ENCODE assay signal across 2 cellular contexts in the genomic region with DNA sequence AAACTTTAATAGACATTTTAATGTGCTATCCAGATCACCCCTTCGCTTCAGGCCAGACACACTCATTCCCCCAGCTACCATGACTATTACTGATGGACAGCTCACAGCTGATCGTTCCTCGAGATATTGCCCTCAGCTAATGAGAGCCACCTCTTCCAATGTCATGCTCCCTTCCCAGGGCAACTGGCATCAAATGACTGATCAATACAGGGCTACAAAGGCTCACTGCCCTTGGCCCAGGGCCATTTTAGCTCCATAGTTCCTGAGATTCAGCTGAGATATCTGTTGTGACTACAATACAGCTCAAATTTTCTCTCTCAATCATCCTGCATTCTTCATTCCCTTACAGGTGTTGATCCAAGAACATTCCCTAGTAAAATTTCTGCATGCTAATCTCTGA.
TF ChIP-seq lines count a peak whose summit lies in the region.

No MANE protein-coding gene starts in this region.

TF ChIP-seq in liver, 16 proteins besides CTCF, POLR2A, EP300 and RAD21 (continued from another document):
- TF ChIP-seq, protein P1, sequence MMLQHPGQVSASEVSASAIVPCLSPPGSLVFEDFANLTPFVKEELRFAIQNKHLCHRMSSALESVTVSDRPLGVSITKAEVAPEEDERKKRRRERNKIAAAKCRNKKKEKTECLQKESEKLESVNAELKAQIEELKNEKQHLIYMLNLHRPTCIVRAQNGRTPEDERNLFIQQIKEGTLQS (IDR thresholded peaks at IDR 0.05), result no peak
- TF ChIP-seq FOXA1 (IDR thresholded peaks at IDR 0.05), result no peak
- no peak for TF ChIP-seq EGR1 (IDR thresholded peaks at IDR 0.05; ENCODE audit: low read depth in 2 of 2)
- TF ChIP-seq JUND (IDR thresholded peaks at IDR 0.05), result no peak
- TF ChIP-seq RXRA (IDR thresholded peaks at IDR 0.05), result peak in 1 of 2 donors; percentile 11
- no peak for TF ChIP-seq FOXA2 (IDR thresholded peaks at IDR 0.05)
- TF ChIP-seq, protein P2, sequence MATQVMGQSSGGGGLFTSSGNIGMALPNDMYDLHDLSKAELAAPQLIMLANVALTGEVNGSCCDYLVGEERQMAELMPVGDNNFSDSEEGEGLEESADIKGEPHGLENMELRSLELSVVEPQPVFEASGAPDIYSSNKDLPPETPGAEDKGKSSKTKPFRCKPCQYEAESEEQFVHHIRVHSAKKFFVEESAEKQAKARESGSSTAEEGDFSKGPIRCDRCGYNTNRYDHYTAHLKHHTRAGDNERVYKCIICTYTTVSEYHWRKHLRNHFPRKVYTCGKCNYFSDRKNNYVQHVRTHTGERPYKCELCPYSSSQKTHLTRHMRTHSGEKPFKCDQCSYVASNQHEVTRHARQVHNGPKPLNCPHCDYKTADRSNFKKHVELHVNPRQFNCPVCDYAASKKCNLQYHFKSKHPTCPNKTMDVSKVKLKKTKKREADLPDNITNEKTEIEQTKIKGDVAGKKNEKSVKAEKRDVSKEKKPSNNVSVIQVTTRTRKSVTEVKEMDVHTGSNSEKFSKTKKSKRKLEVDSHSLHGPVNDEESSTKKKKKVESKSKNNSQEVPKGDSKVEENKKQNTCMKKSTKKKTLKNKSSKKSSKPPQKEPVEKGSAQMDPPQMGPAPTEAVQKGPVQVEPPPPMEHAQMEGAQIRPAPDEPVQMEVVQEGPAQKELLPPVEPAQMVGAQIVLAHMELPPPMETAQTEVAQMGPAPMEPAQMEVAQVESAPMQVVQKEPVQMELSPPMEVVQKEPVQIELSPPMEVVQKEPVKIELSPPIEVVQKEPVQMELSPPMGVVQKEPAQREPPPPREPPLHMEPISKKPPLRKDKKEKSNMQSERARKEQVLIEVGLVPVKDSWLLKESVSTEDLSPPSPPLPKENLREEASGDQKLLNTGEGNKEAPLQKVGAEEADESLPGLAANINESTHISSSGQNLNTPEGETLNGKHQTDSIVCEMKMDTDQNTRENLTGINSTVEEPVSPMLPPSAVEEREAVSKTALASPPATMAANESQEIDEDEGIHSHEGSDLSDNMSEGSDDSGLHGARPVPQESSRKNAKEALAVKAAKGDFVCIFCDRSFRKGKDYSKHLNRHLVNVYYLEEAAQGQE (IDR thresholded peaks at IDR 0.05), result no peak
- no peak for TF ChIP-seq GABPA (IDR thresholded peaks at IDR 0.05 in 1 of 2, conservative IDR thresholded peaks at IDR 0.05 in 1 of 2)
- peak in 1 of 2 donors; percentile 22 for TF ChIP-seq HNF4A (conservative IDR thresholded peaks at IDR 0.05)

TF ChIP-seq in HepG2, 621 proteins besides CTCF, POLR2A, EP300 and RAD21 (continued from another document):
- TF ChIP-seq, protein P3, sequence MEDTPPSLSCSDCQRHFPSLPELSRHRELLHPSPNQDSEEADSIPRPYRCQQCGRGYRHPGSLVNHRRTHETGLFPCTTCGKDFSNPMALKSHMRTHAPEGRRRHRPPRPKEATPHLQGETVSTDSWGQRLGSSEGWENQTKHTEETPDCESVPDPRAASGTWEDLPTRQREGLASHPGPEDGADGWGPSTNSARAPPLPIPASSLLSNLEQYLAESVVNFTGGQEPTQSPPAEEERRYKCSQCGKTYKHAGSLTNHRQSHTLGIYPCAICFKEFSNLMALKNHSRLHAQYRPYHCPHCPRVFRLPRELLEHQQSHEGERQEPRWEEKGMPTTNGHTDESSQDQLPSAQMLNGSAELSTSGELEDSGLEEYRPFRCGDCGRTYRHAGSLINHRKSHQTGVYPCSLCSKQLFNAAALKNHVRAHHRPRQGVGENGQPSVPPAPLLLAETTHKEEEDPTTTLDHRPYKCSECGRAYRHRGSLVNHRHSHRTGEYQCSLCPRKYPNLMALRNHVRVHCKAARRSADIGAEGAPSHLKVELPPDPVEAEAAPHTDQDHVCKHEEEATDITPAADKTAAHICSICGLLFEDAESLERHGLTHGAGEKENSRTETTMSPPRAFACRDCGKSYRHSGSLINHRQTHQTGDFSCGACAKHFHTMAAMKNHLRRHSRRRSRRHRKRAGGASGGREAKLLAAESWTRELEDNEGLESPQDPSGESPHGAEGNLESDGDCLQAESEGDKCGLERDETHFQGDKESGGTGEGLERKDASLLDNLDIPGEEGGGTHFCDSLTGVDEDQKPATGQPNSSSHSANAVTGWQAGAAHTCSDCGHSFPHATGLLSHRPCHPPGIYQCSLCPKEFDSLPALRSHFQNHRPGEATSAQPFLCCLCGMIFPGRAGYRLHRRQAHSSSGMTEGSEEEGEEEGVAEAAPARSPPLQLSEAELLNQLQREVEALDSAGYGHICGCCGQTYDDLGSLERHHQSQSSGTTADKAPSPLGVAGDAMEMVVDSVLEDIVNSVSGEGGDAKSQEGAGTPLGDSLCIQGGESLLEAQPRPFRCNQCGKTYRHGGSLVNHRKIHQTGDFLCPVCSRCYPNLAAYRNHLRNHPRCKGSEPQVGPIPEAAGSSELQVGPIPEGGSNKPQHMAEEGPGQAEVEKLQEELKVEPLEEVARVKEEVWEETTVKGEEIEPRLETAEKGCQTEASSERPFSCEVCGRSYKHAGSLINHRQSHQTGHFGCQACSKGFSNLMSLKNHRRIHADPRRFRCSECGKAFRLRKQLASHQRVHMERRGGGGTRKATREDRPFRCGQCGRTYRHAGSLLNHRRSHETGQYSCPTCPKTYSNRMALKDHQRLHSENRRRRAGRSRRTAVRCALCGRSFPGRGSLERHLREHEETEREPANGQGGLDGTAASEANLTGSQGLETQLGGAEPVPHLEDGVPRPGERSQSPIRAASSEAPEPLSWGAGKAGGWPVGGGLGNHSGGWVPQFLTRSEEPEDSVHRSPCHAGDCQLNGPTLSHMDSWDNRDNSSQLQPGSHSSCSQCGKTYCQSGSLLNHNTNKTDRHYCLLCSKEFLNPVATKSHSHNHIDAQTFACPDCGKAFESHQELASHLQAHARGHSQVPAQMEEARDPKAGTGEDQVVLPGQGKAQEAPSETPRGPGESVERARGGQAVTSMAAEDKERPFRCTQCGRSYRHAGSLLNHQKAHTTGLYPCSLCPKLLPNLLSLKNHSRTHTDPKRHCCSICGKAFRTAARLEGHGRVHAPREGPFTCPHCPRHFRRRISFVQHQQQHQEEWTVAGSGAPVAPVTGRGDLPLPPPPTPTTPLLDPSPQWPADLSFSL (CRISPR knock-in tag; IDR thresholded peaks at IDR 0.05), result no peak
- TF ChIP-seq SSRP1 (CRISPR knock-in tag; IDR thresholded peaks at IDR 0.05) (no peak), HNF4G (IDR thresholded peaks at IDR 0.05; ENCODE audit: borderline replicate concordance, low read depth, low read length) (no peak), HNF4G (CRISPR knock-in tag; IDR thresholded peaks at IDR 0.05; ENCODE audit: borderline replicate concordance, low read depth) (no peak), TAF1 (CRISPR knock-in tag; IDR thresholded peaks at IDR 0.05) (no peak), SRY (CRISPR knock-in tag; IDR thresholded peaks at IDR 0.05) (no peak), GATA4 (IDR thresholded peaks at IDR 0.05; ENCODE audit: borderline replicate concordance, low read depth) (no peak), ZFAT (CRISPR knock-in tag; conservative IDR thresholded peaks at IDR 0.05) (no peak), ZNF224 (CRISPR knock-in tag; IDR thresholded peaks at IDR 0.05) (no peak), ZBTB8A (CRISPR knock-in tag; IDR thresholded peaks at IDR 0.05; ENCODE audit: borderline replicate concordance, low read depth) (no peak)
